In genomic region chr10:129466703-129467345, GRCh38 we compare ENCODE assay signal across 8 cellular contexts. TPM values are rescaled to one million over a fixed set of nuclear protein-coding genes. Genes with fewer than 3 reads are reported as not detected.
DNase-seq lines count a peak whose midpoint lies in the region; ATAC-seq and TF ChIP-seq lines count a peak whose summit lies in the region.

Gene MGMT, plus strand, starts transcription at chr10:129467241.

- peak; percentile 91 for ATAC-seq in HG02943 (IDR thresholded peaks at IDR 0.05; ENCODE audit: low read depth, unreplicated experiment)

- H3K4me3 ChIP-seq in epithelial cell of proximal tubule (ENCODE audit: low read depth, low read length): peak within 1 kb of the TSS; percentile 93

- no peak for TF ChIP-seq CTCF in epithelial cell of proximal tubule (conservative IDR thresholded peaks at IDR 0.05; ENCODE audit: low read depth, low read length)

- DNase-seq in NCI-H2029 (lab: John Stamatoyannopoulos, UW) (peak; percentile 55), NCI-H2029 treated with DMSO at 0.1 percent for 48 hours (lab: John Stamatoyannopoulos, UW) (no peak), NCI-H82 treated with DMSO at 0.1 percent for 48 hours (lab: John Stamatoyannopoulos, UW; ENCODE audit: unreplicated experiment) (peak; percentile 2), activated T-cell treated with anti-CD3 and anti-CD28 coated beads for 4 hours (peak; percentile 99), epithelial cell of proximal tubule (ENCODE audit: low read depth) (no peak), mucosa of gallbladder (ENCODE audit: low spot score) (peak; percentile 96)
- peak; percentile 97 to 99 for DNase-seq in stimulated activated CD8-positive, alpha-beta memory T cell treated with anti-CD3 and anti-CD28 coated beads, Interleukin-4, amount 100 ng/mL, for 1 hour (ENCODE audit: low read depth in 2 of 2, low spot score in 1 of 2)

RNA-seq across cellular contexts. Expression of gene MGMT, which starts in this region (rescaled TPM):
- total RNA-seq in epithelial cell of proximal tubule (19.7 and 51.4 TPM in 2 replicates), mucosa of gallbladder (19.4 TPM)

Comparison
In these comparisons a context has a peak if more than half of its experiments do, and no peak if none do; other contexts are left out.
1. DNase-seq: peak in NCI-H2029 (single experiment), NCI-H82 treated with DMSO at 0.1 percent for 48 hours (single experiment), activated T-cell treated with anti-CD3 and anti-CD28 coated beads for 4 hours (single experiment), mucosa of gallbladder (single experiment) and stimulated activated CD8-positive, alpha-beta memory T cell treated with anti-CD3 and anti-CD28 coated beads, Interleukin-4, amount 100 ng/mL, for 1 hour (2 of 2); none in NCI-H2029 treated with DMSO at 0.1 percent for 48 hours (single experiment) and epithelial cell of proximal tubule (single experiment).